ENCODE assay signal across 11 cellular contexts in genomic region chr15:67050062-67050461, GRCh38. TPM values are rescaled to one million over a fixed set of nuclear protein-coding genes. Genes with fewer than 3 reads are reported as not detected.
DNase-seq lines count a peak whose midpoint lies in the region; ATAC-seq, FAIRE-seq and TF ChIP-seq lines count a peak whose summit lies in the region.
"Had no signal": no experiment of that assay in that cellular context is flagged by ENCODE, and none has a peak within 500 bp of the region (broad histone marks: within the 10 kb centered on the region; RNA-seq: fewer than 3 reads in every experiment).

No MANE protein-coding gene starts in this region.

- H3K4me3 ChIP-seq in astrocyte (ENCODE audit: insufficient read depth, low read depth, low read length): no peak overlapping the region
- H3K4me3 ChIP-seq in skin epidermis: no peak overlapping the region

- ATAC-seq in left ventricle myocardium superior: peak; percentile 15
- ATAC-seq: activated T-helper 17 cell treated with anti-CD3 and anti-CD28 coated beads, Interleukin-2, amount 50 U/mL, for 72 hours had no signal

- peaks cover 36% of the 10 kb centered on the region for H3K4me1 ChIP-seq in astrocyte (ENCODE audit: insufficient read depth, low read length)

- no peaks in the 10 kb centered on the region for H3K36me3 ChIP-seq in astrocyte (ENCODE audit: insufficient read depth, low read length)

- TF ChIP-seq CTCF in astrocyte (IDR thresholded peaks at IDR 0.05; ENCODE audit: insufficient read depth, low read depth, low read length): no peak

- peak overlapping the region; percentile 67 for H3K9ac ChIP-seq in astrocyte (ENCODE audit: low read length)

- H3K27ac ChIP-seq in astrocyte (ENCODE audit: low read depth, low read length): peak overlapping the region; percentile 97
- peak overlapping the region in 12 of 21 experiments; percentile 20 to 89 (median 62) for H3K27ac ChIP-seq in skin epidermis

- H3K9me3 ChIP-seq in astrocyte (ENCODE audit: insufficient read depth, low read depth, low read length): no peaks in the 10 kb centered on the region

- H3K4me3 Mint-ChIP-seq in astrocyte (ENCODE audit: unreplicated experiment): no peak overlapping the region
- H3K4me3 Mint-ChIP-seq: activated T-helper 17 cell treated with anti-CD3 and anti-CD28 coated beads, Interleukin-2, amount 50 U/mL, for 72 hours had no signal

- no peaks in the 10 kb centered on the region for H3K27me3 ChIP-seq in astrocyte (ENCODE audit: insufficient read depth, low read length)

- no peaks in the 10 kb centered on the region for H3K36me3 Mint-ChIP-seq in astrocyte (ENCODE audit: low read depth, unreplicated experiment)

- intact Hi-C loops in left ventricle myocardium superior (cut with micrococcal nuclease): no loop called here

- H3K4me2 ChIP-seq in astrocyte (ENCODE audit: low read length): peak overlapping the region; percentile 68

- DNase-seq in Daoy (ENCODE audit: low read depth) (peak; percentile 57), astrocyte (ENCODE audit: low read depth) (no peak), left ventricle myocardium superior (no peak), NCI-H2171 (lab: John Stamatoyannopoulos, UW) (no peak)
- DNase-seq in stimulated activated CD4-positive, alpha-beta T cell treated with anti-CD3 and anti-CD28 coated beads, Interleukin-12 subunit alpha, Interleukin-12 subunit beta, amount 100 ng/mL, for 4 hours: no peak
- no peak for DNase-seq in activated CD8-positive, alpha-beta memory T cell treated with anti-CD3 and anti-CD28 coated beads, Interleukin-2, amount 50 U/mL, for 4 hours
- DNase-seq in stimulated activated CD4-positive, alpha-beta T cell treated with anti-CD3 and anti-CD28 coated beads, Interleukin-4, amount 100 ng/mL, for 1 hour: no peak
- DNase-seq: DND-41, NCI-H2107 had no signal

- H4K20me1 ChIP-seq in astrocyte (ENCODE audit: insufficient read depth, low read length): no peaks in the 10 kb centered on the region

- H3K27me3 Mint-ChIP-seq in astrocyte (ENCODE audit: low read depth, unreplicated experiment): peaks cover 5% of the 10 kb centered on the region
- H3K27me3 Mint-ChIP-seq: activated T-helper 17 cell treated with anti-CD3 and anti-CD28 coated beads, Interleukin-2, amount 50 U/mL, for 72 hours had no signal

- H3K27ac Mint-ChIP-seq in astrocyte (ENCODE audit: unreplicated experiment): peak overlapping the region; percentile 71
- H3K27ac Mint-ChIP-seq: activated T-helper 17 cell treated with anti-CD3 and anti-CD28 coated beads, Interleukin-2, amount 50 U/mL, for 72 hours had no signal

- H3K4me1 Mint-ChIP-seq in astrocyte (ENCODE audit: low read depth, unreplicated experiment): peaks cover 38% of the 10 kb centered on the region

- no peaks in the 10 kb centered on the region for H3K9me3 Mint-ChIP-seq in astrocyte (ENCODE audit: unreplicated experiment)
- H3K9me3 Mint-ChIP-seq: activated T-helper 17 cell treated with anti-CD3 and anti-CD28 coated beads, Interleukin-2, amount 50 U/mL, for 72 hours had no signal

- H2AFZ ChIP-seq in astrocyte (ENCODE audit: low read depth, low read length): no peak overlapping the region

- FAIRE-seq in astrocyte (lab: Jason Lieb, UNC): no peak

- H3K79me2 ChIP-seq in astrocyte (ENCODE audit: insufficient read depth, low read length): no peaks in the 10 kb centered on the region

RNA-seq across cellular contexts. Expression of gene SMAD3, which starts 15.3 kb away (rescaled TPM):
- total RNA-seq in Daoy (2014; rRNA removed; shearing (Covaris generic)): 44.1 and 48.1 TPM in 2 replicates
- 65.6 and 78.0 TPM in 2 replicates for total RNA-seq in astrocyte
- 16.7 TPM for total RNA-seq in left ventricle myocardium superior
